In the genomic region with DNA sequence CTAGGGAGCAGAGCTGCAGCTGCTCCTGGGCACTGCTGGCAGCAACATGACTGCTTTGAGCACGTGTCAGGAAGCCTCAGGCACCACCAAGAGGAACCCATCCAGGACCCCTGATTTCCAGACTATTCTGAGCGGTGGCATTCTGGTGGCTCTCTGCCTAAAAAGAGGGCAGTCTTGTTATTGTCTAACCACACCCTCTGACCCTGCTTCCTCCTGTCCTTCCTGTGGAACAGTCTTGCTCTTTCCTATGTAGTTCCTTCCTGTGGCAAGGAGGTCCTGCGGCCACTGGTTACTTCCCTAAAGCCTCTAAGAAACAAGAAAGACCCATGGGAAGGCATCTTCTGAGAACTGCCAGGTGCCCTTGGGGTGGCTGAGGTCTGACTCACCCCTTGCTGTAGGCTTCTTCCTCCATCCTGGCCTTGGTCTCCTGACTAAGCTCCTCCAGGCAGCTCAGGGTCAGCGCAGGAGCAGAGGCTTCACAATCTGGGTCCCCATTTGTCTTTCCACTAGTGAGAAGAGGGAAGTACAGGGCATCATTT, we compare ENCODE assay signal across 11 cellular contexts. TPM values are rescaled to one million over a fixed set of nuclear protein-coding genes. Genes with fewer than 3 reads are reported as not detected.
DNase-seq lines count a peak whose midpoint lies in the region; ATAC-seq and TF ChIP-seq lines count a peak whose summit lies in the region.
"Had no signal": no experiment of that assay in that cellular context is flagged by ENCODE, and none has a peak within 500 bp of the region (broad histone marks: within the 10 kb centered on the region; RNA-seq: fewer than 3 reads in every experiment).

No MANE protein-coding gene starts in this region.

- peak; percentile 69 for ATAC-seq in gastroesophageal sphincter
- peak in 3 of 4 donors; percentile 45 to 64 (median 51) for ATAC-seq in psoas muscle
- ATAC-seq in GM18909 (IDR thresholded peaks at IDR 0.05; ENCODE audit: poor library complexity, unreplicated experiment) = no peak

- H3K4me1 ChIP-seq in gastroesophageal sphincter (peaks cover 21 to 92% (median 26%) of the 10 kb centered on the region in 3 donors), psoas muscle (peaks cover 11% of the 10 kb centered on the region)

- intact Hi-C loops in psoas muscle (cut with DNase I) = no loop called here

- H3K9me3 ChIP-seq in gastroesophageal sphincter (no peaks in the 10 kb centered on the region), psoas muscle (no peaks in the 10 kb centered on the region)

- DNase-seq in EL (peak; percentile 72), SIG-M5 (lab: John Stamatoyannopoulos, UW) (peak; percentile 32), psoas muscle (peak; percentile 36 to 59), NCI-H2196 (lab: John Stamatoyannopoulos, UW; ENCODE audit: unreplicated experiment) (no peak), NCI-H446 treated with DMSO at 0.1 percent for 48 hours (lab: John Stamatoyannopoulos, UW) (no peak), NCI-H1092 (lab: John Stamatoyannopoulos, UW) (no peak)
- DNase-seq: CD4-positive, alpha-beta memory T cell; NCI-H1105 had no signal

- TF ChIP-seq EP300 in gastroesophageal sphincter (IDR thresholded peaks at IDR 0.05) = no peak

- TF ChIP-seq CTCF in gastroesophageal sphincter (IDR thresholded peaks at IDR 0.05) = no peak
- TF ChIP-seq CTCF in psoas muscle (IDR thresholded peaks at IDR 0.05) = no peak

- 42 to 54% methylated on average over 2 to 3 of the region's 4 CpGs for WGBS in gastroesophageal sphincter (ENCODE audit: low coverage in 1 of 2), 2 donors
- 70 to 77% (median 77%) methylated on average over 4 of the region's 4 CpGs for WGBS in psoas muscle, 3 donors

- no peak overlapping the region for H3K4me3 ChIP-seq in gastroesophageal sphincter
- H3K4me3 ChIP-seq in psoas muscle = no peak overlapping the region

- H3K27ac ChIP-seq in gastroesophageal sphincter (peak overlapping the region; percentile 8 to 83 (median 78)), psoas muscle (no peak overlapping the region)

- peaks cover 0 to 69% of the 10 kb centered on the region in 2 donors for H3K36me3 ChIP-seq in gastroesophageal sphincter
- no peaks in the 10 kb centered on the region for H3K36me3 ChIP-seq in psoas muscle (ENCODE audit: insufficient read depth in 1 of 2, low read depth in 1 of 2)

- no peak for TF ChIP-seq POLR2A in gastroesophageal sphincter (IDR thresholded peaks at IDR 0.05)

- H3K27me3 ChIP-seq in gastroesophageal sphincter (no peaks in the 10 kb centered on the region), psoas muscle (ENCODE audit: insufficient read depth in 3 of 3, low read length in 2 of 3) (no peaks in the 10 kb centered on the region)

RNA-seq across cellular contexts. Expression of a gene that starts 13.1 kb away (rescaled TPM):
- 100 to 1,000 TPM in 2 of 4 donors, 10 to 100 TPM in 2; 13.2 to 191 (median 102) TPM for total RNA-seq in gastroesophageal sphincter
- total RNA-seq in psoas muscle = 10 to 100 TPM; 17.4 to 37.0 (median 32.8) TPM
- 10 to 100 TPM in 1 of 3 donors, 1 to 10 TPM in 2; 5.2 to 12.9 (median 5.7) TPM for polyA plus RNA-seq in psoas muscle
- total RNA-seq: CD4-positive, alpha-beta memory T cell; SK-MEL-5 had no signal
- polyA plus RNA-seq: CD4-positive, alpha-beta memory T cell had no signal

RNA-seq across cellular contexts. Expression of a gene that starts 40.6 kb away (rescaled TPM):
- total RNA-seq in gastroesophageal sphincter = 10 to 100 TPM; 28.4 to 44.8 (median 38.1) TPM
- total RNA-seq in psoas muscle = 10 to 100 TPM; 16.6 to 42.2 (median 36.1) TPM
- polyA plus RNA-seq in psoas muscle = 10 to 100 TPM in 2 of 3 donors, 1 to 10 TPM in 1; 5.0 to 13.7 (median 11.7) TPM

Comparison
In these comparisons a context has a peak if more than half of its experiments do, and no peak if none do; other contexts are left out.
1. DNase-seq: peak in EL (single experiment), SIG-M5 (single experiment) and psoas muscle (2 of 2); none in NCI-H2196 (single experiment), NCI-H446 treated with DMSO at 0.1 percent for 48 hours (single experiment) and NCI-H1092 (single experiment).